ENCODE assay signal across 21 cellular contexts in genomic region chr13:48514776-48515175, GRCh38. TPM values are rescaled to one million over a fixed set of nuclear protein-coding genes. Genes with fewer than 3 reads are reported as not detected.
A peak's percentile ranks its signal among the peaks of the same experiment; 100 is the strongest.
DNase-seq lines count a peak whose midpoint lies in the region; ATAC-seq and TF ChIP-seq lines count a peak whose summit lies in the region.
"Had no signal": no experiment of that assay in that cellular context is flagged by ENCODE, and none has a peak within 500 bp of the region (broad histone marks: within the 10 kb centered on the region; RNA-seq: fewer than 3 reads in every experiment).

No MANE protein-coding gene starts in this region.

- H3K4me3 Mint-ChIP-seq in endothelial cell (ENCODE audit: unreplicated experiment), result peak overlapping the region; percentile 27
- H3K4me3 Mint-ChIP-seq: CD4-positive, alpha-beta memory T cell; GM23338; H9 had no signal

- ATAC-seq in GM18909 (IDR thresholded peaks at IDR 0.05; ENCODE audit: poor library complexity, unreplicated experiment) (no peak), Right ventricle myocardium inferior (no peak)
- ATAC-seq: A549, GM23338, HCT116 had no signal

- TF ChIP-seq RAD21 in liver (IDR thresholded peaks at IDR 0.05), result no peak

- peaks cover 28% of the 10 kb centered on the region for H3K36me3 ChIP-seq in KOPT-K1 (ENCODE audit: insufficient read depth, low read length)
- H3K36me3 ChIP-seq in liver (ENCODE audit: control insufficient read depth in 4 of 4, insufficient read depth in 3 of 4, low read depth in 1 of 4, low read length in 3 of 4), result peaks cover 0 to 5% (median 2%) of the 10 kb centered on the region in 4 donors
- H3K36me3 ChIP-seq: BE2C had no signal

- H3K27ac ChIP-seq in KOPT-K1 (ENCODE audit: low read depth, low read length, poor library complexity, severe bottlenecking) (peak overlapping the region; percentile 100), liver (ENCODE audit: low read depth in 1 of 2, low read length in 2 of 2) (no peak overlapping the region)
- H3K27ac ChIP-seq: A549; BLaER1 treated with 17β-estradiol and CSF1 and Interleukin-3, amounts not matched to agents 10 nM and 100 nM had no signal

- H3K9me3 Mint-ChIP-seq in endothelial cell (ENCODE audit: unreplicated experiment), result no peaks in the 10 kb centered on the region
- H3K9me3 Mint-ChIP-seq: CD4-positive, alpha-beta memory T cell; GM23338; H9 had no signal

- no peak for DNase-seq in endothelial cell (ENCODE audit: low spot score)
- DNase-seq in DMS114 treated with DMSO at 0.1 percent for 48 hours (lab: John Stamatoyannopoulos, UW; ENCODE audit: unreplicated experiment), result no peak
- no peak for DNase-seq in Right ventricle myocardium inferior (ENCODE audit: missing footprints)
- DNase-seq in activated naive CD4-positive, alpha-beta T cell treated with Interleukin-2 at 50 U/mL for 16 hours, result no peak
- DNase-seq: 8988T; ACHN; AML-193; BE2C; Calu3; CD4-positive, alpha-beta memory T cell; COR-L47; DMS153; DND-41; H9 had no signal

- peaks cover 28% of the 10 kb centered on the region for H3K36me3 Mint-ChIP-seq in endothelial cell (ENCODE audit: low read depth, unreplicated experiment)

- no peak for TF ChIP-seq CTCF in endothelial cell (IDR thresholded peaks at IDR 0.05; ENCODE audit: unreplicated experiment)
- TF ChIP-seq CTCF in liver (IDR thresholded peaks at IDR 0.05; ENCODE audit: low read depth, low read length, missing input control), result no peak

- H3K9me3 ChIP-seq in KOPT-K1 (ENCODE audit: insufficient read depth, low read length, poor library complexity, severe bottlenecking), result no peaks in the 10 kb centered on the region
- H3K9me3 ChIP-seq in liver (ENCODE audit: control insufficient read depth in 4 of 4, low read length in 3 of 4), result no peaks in the 10 kb centered on the region
- H3K9me3 ChIP-seq: A549, BE2C had no signal

- H3K4me1 ChIP-seq in liver (ENCODE audit: control insufficient read depth in 4 of 4, insufficient read depth in 4 of 4, low read length in 3 of 4), result peaks cover 0 to 5% (median 3%) of the 10 kb centered on the region in 4 donors
- H3K4me1 ChIP-seq: A549, BE2C had no signal

- peaks cover 32% of the 10 kb centered on the region for H3K4me1 Mint-ChIP-seq in endothelial cell (ENCODE audit: unreplicated experiment)
- H3K4me1 Mint-ChIP-seq: GM23338 had no signal

- H3K27ac Mint-ChIP-seq in endothelial cell (ENCODE audit: unreplicated experiment), result no peak overlapping the region
- H3K27ac Mint-ChIP-seq: CD4-positive, alpha-beta memory T cell; GM23338; H9 had no signal

- H3K4me3 ChIP-seq in liver (ENCODE audit: low read depth in 1 of 3, low read length in 3 of 3), result no peak overlapping the region
- H3K4me3 ChIP-seq: A549; BLaER1 treated with 17β-estradiol and CSF1 and Interleukin-3, amounts not matched to agents 10 nM and 100 nM; GM23338 had no signal

- no peak overlapping the region for H3K9ac ChIP-seq in liver (ENCODE audit: low read depth in 1 of 2, low read length in 2 of 2)
- H3K9ac ChIP-seq: BLaER1 treated with 17β-estradiol and CSF1 and Interleukin-3, amounts not matched to agents 10 nM and 100 nM had no signal

- H3K27me3 Mint-ChIP-seq in endothelial cell (ENCODE audit: unreplicated experiment), result peaks cover 1% of the 10 kb centered on the region
- H3K27me3 Mint-ChIP-seq: CD4-positive, alpha-beta memory T cell had no signal

- no peaks in the 10 kb centered on the region for H3K27me3 ChIP-seq in liver (ENCODE audit: control insufficient read depth in 4 of 4, insufficient read depth in 4 of 4, low read length in 3 of 4)
- H3K27me3 ChIP-seq: BE2C; BLaER1 treated with 17β-estradiol and CSF1 and Interleukin-3, amounts not matched to agents 10 nM and 100 nM had no signal

- 59% methylated on average over 4 of the region's 4 CpGs for WGBS in liver

- intact Hi-C loops in Right ventricle myocardium inferior (cut with DNase I), result no loop called here

TF ChIP-seq in liver, 16 proteins besides CTCF, POLR2A, EP300 and RAD21:
- TF ChIP-seq HNF4G (IDR thresholded peaks at IDR 0.05) (peak; percentile 42), MAX (IDR thresholded peaks at IDR 0.05) (no peak), JUND (IDR thresholded peaks at IDR 0.05) (no peak), GABPA (IDR thresholded peaks at IDR 0.05 in 1 of 2, conservative IDR thresholded peaks at IDR 0.05 in 1 of 2) (no peak), RXRA (IDR thresholded peaks at IDR 0.05) (peak in 1 of 2 donors; percentile 30), HNF4A (conservative IDR thresholded peaks at IDR 0.05) (peak; percentile 93), REST (IDR thresholded peaks at IDR 0.05) (no peak), FOXA1 (IDR thresholded peaks at IDR 0.05) (no peak), FOXA2 (IDR thresholded peaks at IDR 0.05) (peak; percentile 28), SP1 (IDR thresholded peaks at IDR 0.05) (peak; percentile 36)
- TF ChIP-seq, protein P1, sequence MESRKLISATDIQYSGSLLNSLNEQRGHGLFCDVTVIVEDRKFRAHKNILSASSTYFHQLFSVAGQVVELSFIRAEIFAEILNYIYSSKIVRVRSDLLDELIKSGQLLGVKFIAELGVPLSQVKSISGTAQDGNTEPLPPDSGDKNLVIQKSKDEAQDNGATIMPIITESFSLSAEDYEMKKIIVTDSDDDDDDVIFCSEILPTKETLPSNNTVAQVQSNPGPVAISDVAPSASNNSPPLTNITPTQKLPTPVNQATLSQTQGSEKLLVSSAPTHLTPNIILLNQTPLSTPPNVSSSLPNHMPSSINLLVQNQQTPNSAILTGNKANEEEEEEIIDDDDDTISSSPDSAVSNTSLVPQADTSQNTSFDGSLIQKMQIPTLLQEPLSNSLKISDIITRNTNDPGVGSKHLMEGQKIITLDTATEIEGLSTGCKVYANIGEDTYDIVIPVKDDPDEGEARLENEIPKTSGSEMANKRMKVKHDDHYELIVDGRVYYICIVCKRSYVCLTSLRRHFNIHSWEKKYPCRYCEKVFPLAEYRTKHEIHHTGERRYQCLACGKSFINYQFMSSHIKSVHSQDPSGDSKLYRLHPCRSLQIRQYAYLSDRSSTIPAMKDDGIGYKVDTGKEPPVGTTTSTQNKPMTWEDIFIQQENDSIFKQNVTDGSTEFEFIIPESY (IDR thresholded peaks at IDR 0.05), result peak; percentile 35

RNA-seq across cellular contexts. Expression of gene RCBTB2, which starts 18.1 kb away (rescaled TPM):
- total RNA-seq in endothelial cell (ENCODE audit: unreplicated experiment) (71.0 TPM), liver (1 to 10 TPM; 5.2 to 9.0 TPM), Right ventricle myocardium inferior (16.4 TPM)
- polyA plus RNA-seq in liver, result 1 to 10 TPM; 4.1 to 5.6 TPM
